9 cellular contexts compared by ENCODE assay signal in genomic region chr7:2873686-2874551, GRCh38. TPM values are rescaled to one million over a fixed set of nuclear protein-coding genes. Genes with fewer than 3 reads are reported as not detected.
DNase-seq lines count a peak whose midpoint lies in the region; ATAC-seq and TF ChIP-seq lines count a peak whose summit lies in the region.
"Had no signal": no experiment of that assay in that cellular context is flagged by ENCODE, and none has a peak within 500 bp of the region (broad histone marks: within the 10 kb centered on the region; RNA-seq: fewer than 3 reads in every experiment).

No MANE protein-coding gene starts in this region.

- H3K9me3 Mint-ChIP-seq in MCF 10A (ENCODE audit: unreplicated experiment): no peaks in the 10 kb centered on the region

- BruUV-seq in MCF 10A (replicated peaks; lab: Mats Ljungman, UMichigan): TSS peak; percentile 100

- POLR2A ChIA-PET in MCF 10A (lab: Yijun Ruan, JAX): interaction anchor here (0.7 to 1.0 kb wide), 2 partner anchors 116 to 434 kb away, joined by 3 to 4 read pairs; no protein-coding TSS in a partner anchor
- POLR2A ChIA-PET in RWPE1 (lab: Yijun Ruan, JAX; ENCODE audit: low non-redundant PET): no interaction called here

- TF ChIP-seq CTCF in MCF 10A (IDR thresholded peaks at IDR 0.05; ENCODE audit: unreplicated experiment) (no peak), breast epithelium (IDR thresholded peaks at IDR 0.05) (no peak), RWPE1 (conservative IDR thresholded peaks at IDR 0.05; ENCODE audit: low read depth) (no peak), smooth muscle cell (IDR thresholded peaks at IDR 0.05; ENCODE audit: borderline replicate concordance, insufficient read depth, poor library complexity, severe bottlenecking) (no peak)

- peaks cover 17% of the 10 kb centered on the region for H3F3A ChIP-seq in smooth muscle cell (ENCODE audit: low read depth)

- H3K4me3 ChIP-seq in breast epithelium (no peak overlapping the region), smooth muscle cell (no peak overlapping the region)
- H3K4me3 ChIP-seq: heart right ventricle had no signal

- TF ChIP-seq POLR2A in breast epithelium (IDR thresholded peaks at IDR 0.05): no peak

- no peak overlapping the region for H2AFZ ChIP-seq in smooth muscle cell (ENCODE audit: low read depth)

- H3K27ac ChIP-seq in breast epithelium (peak overlapping the region in 1 of 2 donors; percentile 19), RWPE1 (peak overlapping the region; percentile 84), smooth muscle cell (ENCODE audit: low read depth) (peak overlapping the region; percentile 95)

- no peak overlapping the region for H3K4me3 Mint-ChIP-seq in MCF 10A (ENCODE audit: unreplicated experiment)

- intact Hi-C loops in MCF 10A (cut with micrococcal nuclease): loop anchor here (5.0 to 10.0 kb wide), 2 partner anchors 149 to 698 kb away; no protein-coding TSS in a partner anchor
- intact Hi-C loops in breast epithelium (cut with DNase I; ENCODE audit: low total_unique reads): no loop called here

- peaks cover 6% of the 10 kb centered on the region for H3K36me3 Mint-ChIP-seq in MCF 10A (ENCODE audit: insufficient read depth, unreplicated experiment)

- peak; percentile 93 for DNase-seq in MCF 10A (ENCODE audit: unreplicated experiment)
- DNase-seq in breast epithelium (ENCODE audit: low spot score in 2 of 2): no peak
- DNase-seq in RWPE1 (ENCODE audit: low spot score): peak; percentile 96
- no peak for DNase-seq in smooth muscle cell (lab: John Stamatoyannopoulos, UW; ENCODE audit: unreplicated experiment)
- DNase-seq in NCI-H1436 treated with DMSO at 0.1 percent for 48 hours (lab: John Stamatoyannopoulos, UW): no peak
- no peak for DNase-seq in NCI-H1436 (lab: John Stamatoyannopoulos, UW)

- CTCF ChIA-PET in MCF 10A (lab: Yijun Ruan, JAX): interaction anchor here (0.7 to 1.7 kb wide), 2 partner anchors 9 to 126 kb away, joined by 4 to 7 read pairs; no protein-coding TSS in a partner anchor
- CTCF ChIA-PET in RWPE1 (lab: Yijun Ruan, JAX): no interaction called here

- no peaks in the 10 kb centered on the region for H3K36me3 ChIP-seq in breast epithelium
- no peaks in the 10 kb centered on the region for H3K36me3 ChIP-seq in smooth muscle cell (ENCODE audit: low read depth)
- H3K36me3 ChIP-seq: heart right ventricle had no signal

- H3K79me2 ChIP-seq in smooth muscle cell (ENCODE audit: low read depth): no peaks in the 10 kb centered on the region

- no peaks in the 10 kb centered on the region for H3K27me3 Mint-ChIP-seq in MCF 10A (ENCODE audit: insufficient read depth, unreplicated experiment)

- H3K4me1 ChIP-seq in breast epithelium: no peaks in the 10 kb centered on the region
- no peaks in the 10 kb centered on the region for H3K4me1 ChIP-seq in smooth muscle cell (ENCODE audit: low read depth)

- H3K4me2 ChIP-seq in smooth muscle cell: peak overlapping the region; percentile 13

- 29% methylated on average over 7 of the region's 7 CpGs for WGBS in smooth muscle cell (ENCODE audit: low lambda C conversion rate)

- H3K9me3 ChIP-seq in breast epithelium (no peaks in the 10 kb centered on the region), smooth muscle cell (replicated peaks; ENCODE audit: low read depth) (no peaks in the 10 kb centered on the region)
- H3K9me3 ChIP-seq: heart right ventricle had no signal

- no peaks in the 10 kb centered on the region for H4K20me1 ChIP-seq in smooth muscle cell (ENCODE audit: low read depth)

- no peaks in the 10 kb centered on the region for H3K27me3 ChIP-seq in breast epithelium
- H3K27me3 ChIP-seq in smooth muscle cell (ENCODE audit: low read depth): no peaks in the 10 kb centered on the region

- peak overlapping the region; percentile 89 for H3K9ac ChIP-seq in smooth muscle cell (ENCODE audit: low read depth)

- ATAC-seq in esophagus mucosa (peak; percentile 80), GM21526 (IDR thresholded peaks at IDR 0.05; ENCODE audit: low FRiP score, unreplicated experiment) (no peak)

- peak overlapping the region; percentile 100 for H3K27ac Mint-ChIP-seq in MCF 10A (ENCODE audit: low read depth, unreplicated experiment)

- H3K4me1 Mint-ChIP-seq in MCF 10A (ENCODE audit: insufficient read depth, unreplicated experiment): peaks cover 36% of the 10 kb centered on the region

RNA-seq across cellular contexts. Expression of gene GNA12, which starts 29.8 kb away (rescaled TPM):
- 36.2 and 38.6 TPM in 2 replicates for total RNA-seq in MCF 10A (2022)
- 10 to 100 TPM; 11.3 to 31.4 (median 24.9) TPM for total RNA-seq in breast epithelium
- total RNA-seq in esophagus mucosa: 7.5 TPM
- total RNA-seq in smooth muscle cell: 20.3 and 32.9 TPM in 2 replicates
- 34.7 and 41.2 TPM in 2 replicates for polyA plus RNA-seq in smooth muscle cell

Comparison
In these comparisons a context has a peak if more than half of its experiments do, and no peak if none do; other contexts are left out.
1. DNase-seq: peak in MCF 10A (single experiment) and RWPE1 (single experiment); none in breast epithelium (0 of 2), smooth muscle cell (single experiment), NCI-H1436 treated with DMSO at 0.1 percent for 48 hours (single experiment) and NCI-H1436 (single experiment).